Comparison of ENCODE assay signal across 8 cellular contexts in genomic region chr7:56051339-56052191, GRCh38. TPM values are rescaled to one million over a fixed set of nuclear protein-coding genes. Genes with fewer than 3 reads are reported as not detected.
DNase-seq lines count a peak whose midpoint lies in the region; ATAC-seq, FAIRE-seq and TF ChIP-seq lines count a peak whose summit lies in the region.

A gene with protein sequence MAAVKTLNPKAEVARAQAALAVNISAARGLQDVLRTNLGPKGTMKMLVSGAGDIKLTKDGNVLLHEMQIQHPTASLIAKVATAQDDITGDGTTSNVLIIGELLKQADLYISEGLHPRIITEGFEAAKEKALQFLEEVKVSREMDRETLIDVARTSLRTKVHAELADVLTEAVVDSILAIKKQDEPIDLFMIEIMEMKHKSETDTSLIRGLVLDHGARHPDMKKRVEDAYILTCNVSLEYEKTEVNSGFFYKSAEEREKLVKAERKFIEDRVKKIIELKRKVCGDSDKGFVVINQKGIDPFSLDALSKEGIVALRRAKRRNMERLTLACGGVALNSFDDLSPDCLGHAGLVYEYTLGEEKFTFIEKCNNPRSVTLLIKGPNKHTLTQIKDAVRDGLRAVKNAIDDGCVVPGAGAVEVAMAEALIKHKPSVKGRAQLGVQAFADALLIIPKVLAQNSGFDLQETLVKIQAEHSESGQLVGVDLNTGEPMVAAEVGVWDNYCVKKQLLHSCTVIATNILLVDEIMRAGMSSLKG (plus strand): TSS chr7:56051765. CDS start chr7:56051849, 84 bp downstream.
TSS of gene PSPH (minus strand) at chr7:56051444. CDS start at chr7:56021212, 30,232 bp downstream.

- TF ChIP-seq CTCF in AG10803 (conservative IDR thresholded peaks at IDR 0.05; ENCODE audit: low read length) (no peak), kidney (IDR thresholded peaks at IDR 0.05; ENCODE audit: borderline replicate concordance, extremely low read depth, insufficient read depth) (no peak)

- H3K4me3 ChIP-seq in AG10803 (ENCODE audit: low read length) (peak within 1 kb of the TSS; percentile 95), kidney (ENCODE audit: low read length in 2 of 2) (peak within 1 kb of the TSS; percentile 90 to 92)

- peaks cover 15 to 22% of the 10 kb centered on the region in 2 donors for H3K36me3 ChIP-seq in kidney (ENCODE audit: control insufficient read depth in 1 of 2, insufficient read depth in 2 of 2, low read length in 2 of 2)

- peak; percentile 98 for DNase-seq in AG10803 (ENCODE audit: low read depth)
- DNase-seq in NCI-H460 (ENCODE audit: extremely low read depth, low read depth): peak; percentile 86
- peak; percentile 90 for DNase-seq in activated CD4-positive, CD25-positive, alpha-beta regulatory T cell treated with anti-CD3 and anti-CD28 coated beads, Interleukin-2, amount 50 U/mL, for 72 hours
- DNase-seq in cerebellar nuclear complex (lab: John Stamatoyannopoulos, UW): peak; percentile 74 to 84
- DNase-seq in kidney: peak; percentile 99
- peak; percentile 97 for DNase-seq in stimulated activated CD4-positive, alpha-beta T cell treated with anti-CD3 and anti-CD28 coated beads, Interleukin-15, amount 100 ng/mL, for 24 hours

- no peaks in the 10 kb centered on the region for H3K9me3 ChIP-seq in kidney (ENCODE audit: control insufficient read depth in 1 of 2, low read length in 2 of 2)

- FAIRE-seq in kidney (lab: Jason Lieb, UNC): no peak

- peak within 1 kb of the TSS; percentile 95 to 96 for H3K27ac ChIP-seq in kidney (ENCODE audit: low read depth in 2 of 2, low read length in 2 of 2)

- peak within 1 kb of the TSS; percentile 91 to 99 for H3K9ac ChIP-seq in kidney (ENCODE audit: low read length in 2 of 2)

- peaks cover 8 to 18% of the 10 kb centered on the region in 2 donors for H3K4me1 ChIP-seq in kidney (ENCODE audit: control insufficient read depth in 1 of 2, insufficient read depth in 1 of 2, low read depth in 1 of 2, low read length in 2 of 2)

- ATAC-seq in GM19043 (IDR thresholded peaks at IDR 0.05; ENCODE audit: low read depth, unreplicated experiment) (peak; percentile 92), HG03378 (IDR thresholded peaks at IDR 0.05; ENCODE audit: unreplicated experiment) (peak; percentile 85)

- intact Hi-C loops in kidney (cut with DNase I): no loop called here

RNA-seq across cellular contexts. Expression of the first gene that starts in this region (rescaled TPM):
- 134 and 137 TPM in 2 replicates for total RNA-seq in NCI-H460 (2014; rRNA removed; shearing (Covaris generic))
- 97.8 and 147 TPM in 2 replicates for polyA plus RNA-seq in NCI-H460 (2014; cell fraction: nucleus; rRNA removed)
- total RNA-seq in kidney: 92.8 TPM
- polyA plus RNA-seq in kidney (ENCODE audit: insufficient read depth, low read depth, low replicate concordance): 124 TPM

RNA-seq across cellular contexts. Expression of gene PSPH, which starts in this region (rescaled TPM):
- 40.3 and 50.0 TPM in 2 replicates for total RNA-seq in NCI-H460 (2014; rRNA removed; shearing (Covaris generic))
- 14.5 and 16.3 TPM in 2 replicates for polyA plus RNA-seq in NCI-H460 (2014; cell fraction: nucleus; rRNA removed)
- total RNA-seq in kidney: 9.0 TPM
- polyA plus RNA-seq in kidney (ENCODE audit: insufficient read depth, low read depth, low replicate concordance): 17.8 TPM

Comparison
In these comparisons a context has a peak if more than half of its experiments do, and no peak if none do; other contexts are left out.
1. Peak in every context shown above with its lines: DNase-seq, ATAC-seq, H3K4me3 ChIP-seq and H3K27ac ChIP-seq.